ENCODE assay signal across 1 cellular context in the genomic region with DNA sequence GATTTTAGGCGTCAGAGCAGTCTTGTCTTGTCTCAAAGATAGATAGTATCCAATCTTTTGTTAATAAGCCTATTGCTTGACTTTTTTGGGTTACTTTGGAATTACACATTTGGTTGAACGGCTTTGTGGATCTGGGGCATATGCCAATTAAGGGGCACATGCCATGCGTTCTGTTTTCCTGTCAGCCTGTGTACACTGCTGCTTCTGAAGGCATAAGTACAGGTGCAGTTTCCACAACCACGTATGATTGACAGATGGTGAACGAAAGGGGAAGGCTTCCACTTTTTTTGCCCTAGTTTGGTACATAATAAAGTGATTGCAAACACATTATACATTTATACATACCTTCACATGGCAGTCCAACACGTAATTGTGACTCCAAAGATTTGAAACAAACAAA.
TF ChIP-seq lines count a peak whose summit lies in the region.

No MANE protein-coding gene starts in this region.

TF ChIP-seq in HepG2, 621 proteins besides CTCF, POLR2A, EP300 and RAD21 (continued from another document):
- TF ChIP-seq, protein P1, sequence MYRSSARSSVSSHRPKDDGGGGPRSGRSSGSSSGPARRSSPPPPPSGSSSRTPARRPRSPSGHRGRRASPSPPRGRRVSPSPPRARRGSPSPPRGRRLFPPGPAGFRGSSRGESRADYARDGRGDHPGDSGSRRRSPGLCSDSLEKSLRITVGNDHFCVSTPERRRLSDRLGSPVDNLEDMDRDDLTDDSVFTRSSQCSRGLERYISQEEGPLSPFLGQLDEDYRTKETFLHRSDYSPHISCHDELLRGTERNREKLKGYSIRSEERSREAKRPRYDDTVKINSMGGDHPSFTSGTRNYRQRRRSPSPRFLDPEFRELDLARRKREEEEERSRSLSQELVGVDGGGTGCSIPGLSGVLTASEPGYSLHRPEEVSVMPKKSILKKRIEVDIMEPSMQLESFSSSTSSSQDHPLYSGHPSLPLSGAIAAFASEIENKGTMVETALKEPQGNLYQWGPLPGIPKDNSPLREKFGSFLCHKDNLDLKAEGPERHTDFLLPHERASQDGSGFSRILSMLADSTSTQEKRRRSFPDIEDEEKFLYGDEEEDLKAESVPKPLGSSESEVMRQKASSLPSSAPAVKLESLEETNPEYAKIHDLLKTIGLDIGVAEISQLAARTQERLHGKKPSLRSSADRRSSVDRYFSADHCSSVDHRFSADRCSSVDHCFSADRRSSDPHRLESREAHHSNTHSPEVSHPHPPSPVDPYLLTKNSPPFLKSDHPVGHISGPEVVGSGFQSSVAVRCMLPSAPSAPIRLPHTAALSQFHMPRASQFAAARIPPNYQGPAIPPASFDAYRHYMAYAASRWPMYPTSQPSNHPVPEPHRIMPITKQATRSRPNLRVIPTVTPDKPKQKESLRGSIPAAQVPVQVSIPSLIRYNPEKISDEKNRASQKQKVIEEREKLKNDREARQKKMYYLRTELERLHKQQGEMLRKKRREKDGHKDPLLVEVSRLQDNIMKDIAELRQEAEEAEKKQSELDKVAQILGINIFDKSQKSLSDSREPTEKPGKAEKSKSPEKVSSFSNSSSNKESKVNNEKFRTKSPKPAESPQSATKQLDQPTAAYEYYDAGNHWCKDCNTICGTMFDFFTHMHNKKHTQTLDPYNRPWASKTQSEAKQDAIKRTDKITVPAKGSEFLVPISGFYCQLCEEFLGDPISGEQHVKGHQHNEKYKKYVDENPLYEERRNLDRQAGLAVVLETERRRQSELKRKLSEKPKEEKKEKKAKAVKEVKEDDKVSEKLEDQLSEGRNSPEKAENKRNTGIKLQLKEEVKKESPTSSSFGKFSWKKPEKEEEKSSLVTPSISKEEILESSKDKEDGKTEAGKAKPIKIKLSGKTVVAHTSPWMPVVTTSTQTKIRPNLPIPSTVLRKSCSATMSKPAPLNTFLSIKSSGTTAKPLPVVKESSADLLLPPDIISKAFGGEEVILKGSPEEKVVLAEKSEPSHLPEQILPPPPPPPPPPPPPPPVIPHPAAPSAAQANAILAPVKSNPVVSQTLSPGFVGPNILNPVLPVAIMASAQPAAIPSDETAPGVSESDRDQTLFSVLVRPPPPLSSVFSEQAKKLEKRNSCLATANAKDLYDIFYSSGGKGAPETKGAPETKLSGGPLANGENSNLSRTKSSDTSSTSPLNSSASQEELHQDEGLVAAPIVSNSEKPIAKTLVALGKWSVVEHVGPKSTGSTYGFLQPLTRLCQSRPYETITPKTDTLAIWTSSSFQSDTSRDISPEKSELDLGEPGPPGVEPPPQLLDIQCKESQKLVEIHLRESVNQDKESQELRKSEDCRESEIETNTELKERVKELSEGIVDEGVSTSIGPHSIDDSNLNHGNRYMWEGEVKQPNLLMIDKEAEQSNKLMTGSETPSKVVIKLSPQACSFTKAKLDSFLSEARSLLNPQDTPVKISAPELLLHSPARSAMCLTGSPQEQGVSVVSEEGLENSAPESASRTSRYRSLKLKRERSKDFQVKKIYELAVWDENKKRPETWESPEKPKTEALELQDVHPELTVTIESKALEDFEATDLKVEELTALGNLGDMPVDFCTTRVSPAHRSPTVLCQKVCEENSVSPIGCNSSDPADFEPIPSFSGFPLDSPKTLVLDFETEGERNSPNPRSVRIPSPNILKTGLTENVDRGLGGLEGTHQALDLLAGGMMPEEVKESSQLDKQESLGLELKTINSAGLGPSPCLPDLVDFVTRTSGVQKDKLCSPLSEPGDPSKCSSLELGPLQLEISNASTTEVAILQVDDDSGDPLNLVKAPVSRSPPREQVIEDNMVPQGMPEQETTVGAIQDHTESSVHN (CRISPR knock-in tag; IDR thresholded peaks at IDR 0.05), result no peak
- TF ChIP-seq ELF4 (CRISPR knock-in tag; IDR thresholded peaks at IDR 0.05; ENCODE audit: borderline replicate concordance) (no peak), TGIF2 (CRISPR knock-in tag; IDR thresholded peaks at IDR 0.05) (no peak)
